23 cellular contexts compared by ENCODE assay signal in the genomic region with DNA sequence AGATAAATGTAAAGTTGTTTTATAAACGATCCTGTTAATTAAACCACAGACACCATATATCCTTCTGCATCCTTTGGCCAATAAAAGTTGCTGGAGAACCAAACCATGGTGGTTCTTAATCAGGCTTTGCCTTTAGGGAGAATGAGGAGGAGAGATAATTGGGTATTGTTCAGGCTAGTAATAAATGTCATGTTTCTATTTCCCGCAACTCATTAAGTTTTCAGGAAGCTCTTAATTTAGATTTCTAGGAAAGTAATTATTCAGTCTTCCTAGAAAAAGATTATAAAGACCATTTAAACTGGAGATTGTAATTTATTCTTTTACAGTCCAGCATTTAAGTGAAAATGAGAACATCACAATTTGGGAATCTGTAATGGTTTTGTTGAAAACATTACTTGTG.
"Had no signal": no experiment of that assay in that cellular context is flagged by ENCODE, and none has a peak within 500 bp of the region (broad histone marks: within the 10 kb centered on the region; RNA-seq: fewer than 3 reads in every experiment).

No MANE protein-coding gene starts in this region.

- ATAC-seq: natural killer cell; right lobe of liver; stimulated activated memory B cell treated with anti-CD40 and anti-IgM and Interleukin-4, amounts not matched to agents 10 μg/mL and 1 μg/mL and 100 μg/mL, for 72 hours; stimulated activated naive CD8-positive, alpha-beta T cell treated with anti-CD3 and anti-CD28 coated beads, Interleukin-15, amount 100 ng/mL, for 72 hours; upper lobe of right lung had no signal

- H3K4me3 ChIP-seq: hepatocyte, left ventricle myocardium inferior, lung, ovary, right atrium auricular region, right lobe of liver, smooth muscle cell, testis, thyroid gland, transverse colon, upper lobe of right lung had no signal

- H3K79me2 ChIP-seq: hepatocyte had no signal

- FAIRE-seq: urothelium cell line had no signal

- H3K27me3 ChIP-seq: hepatocyte, ovary, right atrium auricular region, right lobe of liver, testis, thyroid gland, transverse colon, upper lobe of right lung had no signal

- DNase-seq: islet precursor cell; left ventricle myocardium inferior; mesendoderm; naive B cell; natural killer cell; ovary; right lobe of liver; stimulated activated CD4-positive, alpha-beta T cell treated with anti-CD3 and anti-CD28 coated beads, Interleukin-1b, Interleukin-23, amount 100 ng/mL, for 48 hours; stimulated activated CD4-positive, alpha-beta T cell treated with anti-CD3 and anti-CD28 coated beads, Interleukin-2, amount 100 ng/mL, for 48 hours; stimulated activated CD4-positive, alpha-beta T cell treated with anti-CD3 and anti-CD28 coated beads, Interleukin-4, amount 100 ng/mL, for 4 hours; stimulated activated CD8-positive, alpha-beta memory T cell treated with anti-CD3 and anti-CD28 coated beads, Interleukin-4, amount 100 ng/mL, for 48 hours; stimulated activated naive CD4-positive, alpha-beta T cell treated with Interleukin-2 at 50 U/mL for 16 hours; stimulated activated naive CD8-positive, alpha-beta T cell treated with anti-CD3 and anti-CD28 coated beads, Interleukin-15, amount 100 ng/mL, for 72 hours; testis; thyroid gland; transverse colon; upper lobe of right lung had no signal

- H3K36me3 ChIP-seq: ovary had no signal

- H3K9me3 ChIP-seq: left ventricle myocardium inferior, ovary, right atrium auricular region, right lobe of liver, testis, thyroid gland, transverse colon, upper lobe of right lung had no signal

- H3K4me1 ChIP-seq: testis, thyroid gland, transverse colon, upper lobe of right lung had no signal

- H3K4me2 ChIP-seq: hepatocyte, smooth muscle cell had no signal

- H3K27ac ChIP-seq: hepatocyte, left ventricle myocardium inferior, ovary, right atrium auricular region, right lobe of liver, testis, thyroid gland, transverse colon, upper lobe of right lung had no signal

- H2AFZ ChIP-seq: hepatocyte had no signal
